In genomic region chr7:107661081-107661864, GRCh38 we compare ENCODE assay signal across 1 cellular context.
A peak's percentile ranks its signal among the peaks of the same experiment; 100 is the strongest.
TF ChIP-seq lines count a peak whose summit lies in the region.

No MANE protein-coding gene starts in this region.

TF ChIP-seq in HEK293, 187 proteins besides CTCF, POLR2A, EP300 and RAD21 (continued from another document):
- TF ChIP-seq, protein P1, sequence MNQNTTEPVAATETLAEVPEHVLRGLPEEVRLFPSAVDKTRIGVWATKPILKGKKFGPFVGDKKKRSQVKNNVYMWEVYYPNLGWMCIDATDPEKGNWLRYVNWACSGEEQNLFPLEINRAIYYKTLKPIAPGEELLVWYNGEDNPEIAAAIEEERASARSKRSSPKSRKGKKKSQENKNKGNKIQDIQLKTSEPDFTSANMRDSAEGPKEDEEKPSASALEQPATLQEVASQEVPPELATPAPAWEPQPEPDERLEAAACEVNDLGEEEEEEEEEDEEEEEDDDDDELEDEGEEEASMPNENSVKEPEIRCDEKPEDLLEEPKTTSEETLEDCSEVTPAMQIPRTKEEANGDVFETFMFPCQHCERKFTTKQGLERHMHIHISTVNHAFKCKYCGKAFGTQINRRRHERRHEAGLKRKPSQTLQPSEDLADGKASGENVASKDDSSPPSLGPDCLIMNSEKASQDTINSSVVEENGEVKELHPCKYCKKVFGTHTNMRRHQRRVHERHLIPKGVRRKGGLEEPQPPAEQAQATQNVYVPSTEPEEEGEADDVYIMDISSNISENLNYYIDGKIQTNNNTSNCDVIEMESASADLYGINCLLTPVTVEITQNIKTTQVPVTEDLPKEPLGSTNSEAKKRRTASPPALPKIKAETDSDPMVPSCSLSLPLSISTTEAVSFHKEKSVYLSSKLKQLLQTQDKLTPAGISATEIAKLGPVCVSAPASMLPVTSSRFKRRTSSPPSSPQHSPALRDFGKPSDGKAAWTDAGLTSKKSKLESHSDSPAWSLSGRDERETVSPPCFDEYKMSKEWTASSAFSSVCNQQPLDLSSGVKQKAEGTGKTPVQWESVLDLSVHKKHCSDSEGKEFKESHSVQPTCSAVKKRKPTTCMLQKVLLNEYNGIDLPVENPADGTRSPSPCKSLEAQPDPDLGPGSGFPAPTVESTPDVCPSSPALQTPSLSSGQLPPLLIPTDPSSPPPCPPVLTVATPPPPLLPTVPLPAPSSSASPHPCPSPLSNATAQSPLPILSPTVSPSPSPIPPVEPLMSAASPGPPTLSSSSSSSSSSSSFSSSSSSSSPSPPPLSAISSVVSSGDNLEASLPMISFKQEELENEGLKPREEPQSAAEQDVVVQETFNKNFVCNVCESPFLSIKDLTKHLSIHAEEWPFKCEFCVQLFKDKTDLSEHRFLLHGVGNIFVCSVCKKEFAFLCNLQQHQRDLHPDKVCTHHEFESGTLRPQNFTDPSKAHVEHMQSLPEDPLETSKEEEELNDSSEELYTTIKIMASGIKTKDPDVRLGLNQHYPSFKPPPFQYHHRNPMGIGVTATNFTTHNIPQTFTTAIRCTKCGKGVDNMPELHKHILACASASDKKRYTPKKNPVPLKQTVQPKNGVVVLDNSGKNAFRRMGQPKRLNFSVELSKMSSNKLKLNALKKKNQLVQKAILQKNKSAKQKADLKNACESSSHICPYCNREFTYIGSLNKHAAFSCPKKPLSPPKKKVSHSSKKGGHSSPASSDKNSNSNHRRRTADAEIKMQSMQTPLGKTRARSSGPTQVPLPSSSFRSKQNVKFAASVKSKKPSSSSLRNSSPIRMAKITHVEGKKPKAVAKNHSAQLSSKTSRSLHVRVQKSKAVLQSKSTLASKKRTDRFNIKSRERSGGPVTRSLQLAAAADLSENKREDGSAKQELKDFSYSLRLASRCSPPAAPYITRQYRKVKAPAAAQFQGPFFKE (tag by site-specific recombination; IDR thresholded peaks at IDR 0.05; ENCODE audit: borderline replicate concordance) = no peak
- TF ChIP-seq ZNF157 (tag by site-specific recombination; IDR thresholded peaks at IDR 0.05) (0 out of 2 replicates have a peak, but pooled peaks have one; percentile 10), ZBTB17 (tag by site-specific recombination; IDR thresholded peaks at IDR 0.05) (peak; percentile 77), ZNF623 (tag by site-specific recombination; IDR thresholded peaks at IDR 0.05) (no peak), RBAK (tag by site-specific recombination; IDR thresholded peaks at IDR 0.05) (no peak), ZBTB20 (tag by site-specific recombination; IDR thresholded peaks at IDR 0.05) (peak; percentile 39; the same call in 1 of the 2 replicates), ZNF518A (tag by site-specific recombination; conservative IDR thresholded peaks at IDR 0.05; ENCODE audit: low read depth) (no peak), ZNF626 (tag by site-specific recombination; IDR thresholded peaks at IDR 0.05) (no peak), ZFP69B (tag by site-specific recombination; IDR thresholded peaks at IDR 0.05) (no peak), ZNF335 (tag by site-specific recombination; conservative IDR thresholded peaks at IDR 0.05) (peak; percentile 79), ZNF202 (tag by site-specific recombination; IDR thresholded peaks at IDR 0.05; ENCODE audit: borderline replicate concordance) (no peak), ZNF302 (tag by site-specific recombination; IDR thresholded peaks at IDR 0.05; ENCODE audit: low read depth) (no peak), KLF10 (tag by site-specific recombination; IDR thresholded peaks at IDR 0.05) (no peak), ZNF624 (tag by site-specific recombination; IDR thresholded peaks at IDR 0.05) (no peak), ZNF221 (tag by site-specific recombination; IDR thresholded peaks at IDR 0.05; ENCODE audit: borderline replicate concordance) (no peak), MZF1 (tag by site-specific recombination; IDR thresholded peaks at IDR 0.05; ENCODE audit: borderline replicate concordance) (no peak), ZNF792 (tag by site-specific recombination; IDR thresholded peaks at IDR 0.05) (no peak), FEZF1 (tag by site-specific recombination; IDR thresholded peaks at IDR 0.05) (no peak), ZNF585B (tag by site-specific recombination; IDR thresholded peaks at IDR 0.05) (no peak), ZNF830 (tag by site-specific recombination; IDR thresholded peaks at IDR 0.05; ENCODE audit: low read depth) (no peak), ZNF354C (tag by site-specific recombination; IDR thresholded peaks at IDR 0.05; ENCODE audit: borderline replicate concordance, low read depth) (no peak), ZIC2 (tag by site-specific recombination; IDR thresholded peaks at IDR 0.05) (peak; percentile 85), SCRT1 (tag by site-specific recombination; IDR thresholded peaks at IDR 0.05; ENCODE audit: borderline replicate concordance) (peak; percentile 82), ZBTB1 (tag by site-specific recombination; IDR thresholded peaks at IDR 0.05) (no peak), ZNF175 (tag by site-specific recombination; IDR thresholded peaks at IDR 0.05) (no peak), ZNF366 (tag by site-specific recombination; conservative IDR thresholded peaks at IDR 0.05) (0 out of 2 replicates have a peak, but pooled peaks have one; percentile 13), ZNF768 (tag by site-specific recombination; IDR thresholded peaks at IDR 0.05) (no peak), ZFHX2 (tag by site-specific recombination; conservative IDR thresholded peaks at IDR 0.05) (no peak), ZNF416 (tag by site-specific recombination; IDR thresholded peaks at IDR 0.05) (no peak), GLIS1 (tag by site-specific recombination; IDR thresholded peaks at IDR 0.05) (peak; percentile 85), ZBTB8A (tag by site-specific recombination; IDR thresholded peaks at IDR 0.05) (no peak), REPIN1 (tag by site-specific recombination; IDR thresholded peaks at IDR 0.05; ENCODE audit: low read depth) (no peak), ZNF843 (tag by site-specific recombination; IDR thresholded peaks at IDR 0.05) (0 out of 2 replicates have a peak, but pooled peaks have one; percentile 57), ZNF548 (tag by site-specific recombination; IDR thresholded peaks at IDR 0.05) (no peak), ZSCAN23 (tag by site-specific recombination; IDR thresholded peaks at IDR 0.05) (no peak), HOXD13 (CRISPR knock-in tag; IDR thresholded peaks at IDR 0.05; ENCODE audit: borderline replicate concordance) (no peak), PRDM1 (tag by site-specific recombination; IDR thresholded peaks at IDR 0.05) (no peak), ZBTB7A (tag by site-specific recombination; IDR thresholded peaks at IDR 0.05; ENCODE audit: low read depth) (no peak), SP7 (tag by site-specific recombination; IDR thresholded peaks at IDR 0.05) (peak; percentile 28; the same call in 1 of the 2 replicates), ZNF211 (tag by site-specific recombination; IDR thresholded peaks at IDR 0.05; ENCODE audit: low read depth) (no peak), ZNF223 (tag by site-specific recombination; IDR thresholded peaks at IDR 0.05) (no peak)
- TF ChIP-seq, protein P2, sequence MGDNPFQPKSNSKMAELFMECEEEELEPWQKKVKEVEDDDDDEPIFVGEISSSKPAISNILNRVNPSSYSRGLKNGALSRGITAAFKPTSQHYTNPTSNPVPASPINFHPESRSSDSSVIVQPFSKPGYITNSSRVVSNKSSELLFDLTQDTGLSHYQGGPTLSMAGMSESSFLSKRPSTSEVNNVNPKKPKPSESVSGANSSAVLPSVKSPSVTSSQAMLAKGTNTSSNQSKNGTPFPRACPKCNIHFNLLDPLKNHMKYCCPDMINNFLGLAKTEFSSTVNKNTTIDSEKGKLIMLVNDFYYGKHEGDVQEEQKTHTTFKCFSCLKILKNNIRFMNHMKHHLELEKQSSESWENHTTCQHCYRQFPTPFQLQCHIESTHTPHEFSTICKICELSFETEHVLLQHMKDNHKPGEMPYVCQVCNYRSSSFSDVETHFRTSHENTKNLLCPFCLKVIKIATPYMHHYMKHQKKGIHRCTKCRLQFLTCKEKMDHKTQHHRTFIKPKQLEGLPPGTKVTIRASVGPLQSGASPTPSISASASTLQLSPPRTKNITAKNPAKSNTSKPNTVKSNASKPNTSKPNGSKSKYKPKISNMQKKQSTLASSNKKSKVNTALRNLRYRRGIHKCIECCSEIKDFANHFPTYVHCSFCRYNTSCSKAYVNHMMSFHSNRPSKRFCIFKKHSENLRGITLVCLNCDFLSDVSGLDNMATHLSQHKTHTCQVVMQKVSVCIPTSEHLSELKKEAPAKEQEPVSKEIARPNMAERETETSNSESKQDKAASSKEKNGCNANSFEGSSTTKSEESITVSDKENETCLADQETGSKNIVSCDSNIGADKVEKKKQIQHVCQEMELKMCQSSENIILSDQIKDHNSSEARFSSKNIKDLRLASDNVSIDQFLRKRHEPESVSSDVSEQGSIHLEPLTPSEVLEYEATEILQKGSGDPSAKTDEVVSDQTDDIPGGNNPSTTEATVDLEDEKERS (tag by site-specific recombination; IDR thresholded peaks at IDR 0.05) = no peak
- TF ChIP-seq, protein P3, sequence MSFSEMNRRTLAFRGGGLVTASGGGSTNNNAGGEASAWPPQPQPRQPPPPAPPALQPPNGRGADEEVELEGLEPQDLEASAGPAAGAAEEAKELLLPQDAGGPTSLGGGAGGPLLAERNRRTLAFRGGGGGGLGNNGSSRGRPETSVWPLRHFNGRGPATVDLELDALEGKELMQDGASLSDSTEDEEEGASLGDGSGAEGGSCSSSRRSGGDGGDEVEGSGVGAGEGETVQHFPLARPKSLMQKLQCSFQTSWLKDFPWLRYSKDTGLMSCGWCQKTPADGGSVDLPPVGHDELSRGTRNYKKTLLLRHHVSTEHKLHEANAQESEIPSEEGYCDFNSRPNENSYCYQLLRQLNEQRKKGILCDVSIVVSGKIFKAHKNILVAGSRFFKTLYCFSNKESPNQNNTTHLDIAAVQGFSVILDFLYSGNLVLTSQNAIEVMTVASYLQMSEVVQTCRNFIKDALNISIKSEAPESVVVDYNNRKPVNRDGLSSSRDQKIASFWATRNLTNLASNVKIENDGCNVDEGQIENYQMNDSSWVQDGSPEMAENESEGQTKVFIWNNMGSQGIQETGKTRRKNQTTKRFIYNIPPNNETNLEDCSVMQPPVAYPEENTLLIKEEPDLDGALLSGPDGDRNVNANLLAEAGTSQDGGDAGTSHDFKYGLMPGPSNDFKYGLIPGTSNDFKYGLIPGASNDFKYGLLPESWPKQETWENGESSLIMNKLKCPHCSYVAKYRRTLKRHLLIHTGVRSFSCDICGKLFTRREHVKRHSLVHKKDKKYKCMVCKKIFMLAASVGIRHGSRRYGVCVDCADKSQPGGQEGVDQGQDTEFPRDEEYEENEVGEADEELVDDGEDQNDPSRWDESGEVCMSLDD (tag by site-specific recombination; IDR thresholded peaks at IDR 0.05) = no peak; the same call in 1 of the 2 replicates
- TF ChIP-seq, protein P4, sequence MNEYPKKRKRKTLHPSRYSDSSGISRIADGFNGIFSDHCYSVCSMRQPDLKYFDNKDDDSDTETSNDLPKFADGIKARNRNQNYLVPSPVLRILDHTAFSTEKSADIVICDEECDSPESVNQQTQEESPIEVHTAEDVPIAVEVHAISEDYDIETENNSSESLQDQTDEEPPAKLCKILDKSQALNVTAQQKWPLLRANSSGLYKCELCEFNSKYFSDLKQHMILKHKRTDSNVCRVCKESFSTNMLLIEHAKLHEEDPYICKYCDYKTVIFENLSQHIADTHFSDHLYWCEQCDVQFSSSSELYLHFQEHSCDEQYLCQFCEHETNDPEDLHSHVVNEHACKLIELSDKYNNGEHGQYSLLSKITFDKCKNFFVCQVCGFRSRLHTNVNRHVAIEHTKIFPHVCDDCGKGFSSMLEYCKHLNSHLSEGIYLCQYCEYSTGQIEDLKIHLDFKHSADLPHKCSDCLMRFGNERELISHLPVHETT (tag by site-specific recombination; IDR thresholded peaks at IDR 0.05) = no peak
TF ChIP-seq in HEK293: peak in this region for 33.
